In genomic region chr7:45182856-45183710, GRCh38 we compare ENCODE assay signal across 36 cellular contexts. TPM values are rescaled to one million over a fixed set of nuclear protein-coding genes. Genes with fewer than 3 reads are reported as not detected.
A peak's percentile ranks its signal among the peaks of the same experiment; 100 is the strongest.
DNase-seq lines count a peak whose midpoint lies in the region; ATAC-seq and TF ChIP-seq lines count a peak whose summit lies in the region.
"Had no signal": no experiment of that assay in that cellular context is flagged by ENCODE, and none has a peak within 500 bp of the region (broad histone marks: within the 10 kb centered on the region; RNA-seq: fewer than 3 reads in every experiment).

No MANE protein-coding gene starts in this region.

- 80 to 87% methylated on average over 21 of the region's 21 CpGs for WGBS in sigmoid colon, 2 donors

- TF ChIP-seq POLR2A in sigmoid colon (IDR thresholded peaks at IDR 0.05) = no peak

- intact Hi-C loops in sigmoid colon (cut with DNase I) = no loop called here

- no peak for TF ChIP-seq CTCF in sigmoid colon (IDR thresholded peaks at IDR 0.05)

- no peak for ATAC-seq in GM19395 (IDR thresholded peaks at IDR 0.05; ENCODE audit: unreplicated experiment)
- ATAC-seq in GM18909 (IDR thresholded peaks at IDR 0.05; ENCODE audit: poor library complexity, unreplicated experiment) = no peak
- ATAC-seq in HG03196 (IDR thresholded peaks at IDR 0.05; ENCODE audit: unreplicated experiment) = no peak
- ATAC-seq: activated CD8-positive, alpha-beta T cell treated with anti-CD3 and anti-CD28 coated beads for 36 hours; HepG2; left lung; naive thymus-derived CD4-positive, alpha-beta T cell; stimulated activated memory B cell treated with anti-CD40 and anti-IgM and Interleukin-4, amounts not matched to agents 10 μg/mL and 1 μg/mL and 100 μg/mL, for 72 hours; T-cell had no signal

- peak; percentile 14 for DNase-seq in activated CD4-positive, CD25-positive, alpha-beta regulatory T cell treated with anti-CD3 and anti-CD28 coated beads, Interleukin-2, amount 50 U/mL, for 72 hours
- DNase-seq in activated CD4-positive, CD25-positive, alpha-beta regulatory T cell (lab: John Stamatoyannopoulos, UW) = no peak
- peak; percentile 18 for DNase-seq in D341Med (ENCODE audit: low spot score)
- DNase-seq in islet precursor cell = peak; percentile 46
- DNase-seq in sigmoid colon = peak; percentile 60
- DNase-seq: activated B cell treated with CpG ODN at 0.5 μM for 24 hours; activated CD8-positive, alpha-beta T cell treated with anti-CD3 and anti-CD28 coated beads for 36 hours; activated T-cell treated with anti-CD3 and anti-CD28 coated beads, Interleukin-2, amount 50 U/mL, for 1 hour; anterior cingulate cortex; Calu3; cortex of kidney; DND-41; esophagus squamous epithelium; foreskin melanocyte; HFFc6; Kasumi-1; MV-4-11; NCI-H146; NCI-H2107; NCI-H446; ovary; retina; RPMI8226; stimulated activated CD4-positive, alpha-beta T cell treated with anti-CD3 and anti-CD28 coated beads, Interleukin-2, amount 100 ng/mL, for 48 hours; substantia nigra; T-cell had no signal

- H3K4me1 ChIP-seq in sigmoid colon = no peaks in the 10 kb centered on the region
- H3K4me1 ChIP-seq: esophagus squamous epithelium, left lung had no signal

- H3K9me3 ChIP-seq in sigmoid colon = no peaks in the 10 kb centered on the region
- H3K9me3 ChIP-seq: esophagus squamous epithelium, left lung, ovary had no signal

- no peak overlapping the region for H3K27ac ChIP-seq in sigmoid colon
- H3K27ac ChIP-seq: 22Rv1, esophagus squamous epithelium, ovary had no signal

- H3K36me3 ChIP-seq in sigmoid colon = no peaks in the 10 kb centered on the region
- H3K36me3 ChIP-seq: esophagus squamous epithelium, ovary had no signal

- no peak overlapping the region for H3K4me3 ChIP-seq in sigmoid colon
- H3K4me3 ChIP-seq: esophagus squamous epithelium, left lung, ovary had no signal

- TF ChIP-seq EP300 in sigmoid colon (IDR thresholded peaks at IDR 0.05) = no peak

- H3K27me3 ChIP-seq in sigmoid colon = no peaks in the 10 kb centered on the region
- H3K27me3 ChIP-seq: left lung, ovary had no signal

RNA-seq across cellular contexts. Expression of gene RAMP3, which starts 25.5 kb away (rescaled TPM):
- 10 to 100 TPM; 18.4 to 57.8 (median 33.7) TPM for total RNA-seq in sigmoid colon
- 10 to 100 TPM in 1 of 3 donors, 1 to 10 TPM in 2; 2.5 to 26.0 (median 4.8) TPM for polyA plus RNA-seq in sigmoid colon
- total RNA-seq: activated B cell treated with CpG ODN at 0.5 μM for 24 hours; activated CD8-positive, alpha-beta T cell treated with anti-CD3 and anti-CD28 coated beads for 36 hours; Calu3; HepG2; HFFc6; mesothelial cell of epicardium; SK-MEL-5 had no signal
- polyA plus RNA-seq: HepG2; naive thymus-derived CD4-positive, alpha-beta T cell had no signal

Comparison
In these comparisons a context has a peak if more than half of its experiments do, and no peak if none do; other contexts are left out.
1. DNase-seq: peak in activated CD4-positive, CD25-positive, alpha-beta regulatory T cell treated with anti-CD3 and anti-CD28 coated beads, Interleukin-2, amount 50 U/mL, for 72 hours (single experiment), D341Med (single experiment), islet precursor cell (single experiment) and sigmoid colon (single experiment); none in activated CD4-positive, CD25-positive, alpha-beta regulatory T cell (0 of 4).